In the genomic region with DNA sequence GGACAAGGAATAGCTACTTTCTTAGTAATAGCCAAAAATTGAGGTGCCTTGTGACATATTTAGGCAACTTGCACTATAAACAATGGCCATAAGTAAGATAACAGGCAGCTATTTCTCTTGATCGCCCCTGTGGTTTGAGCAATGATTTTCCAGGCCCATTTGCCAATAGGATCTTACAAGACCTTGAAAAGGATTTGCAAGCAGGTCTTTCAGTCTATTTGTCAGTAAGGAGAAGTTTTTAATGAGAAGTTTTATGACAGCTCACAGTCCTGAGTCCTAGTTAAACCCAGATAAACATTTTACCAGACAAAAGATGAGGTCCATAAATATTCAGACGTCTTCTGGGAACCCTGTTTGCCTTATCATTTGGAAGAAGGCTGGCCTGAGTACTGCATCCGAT, we compare ENCODE assay signal across 28 cellular contexts.
"Had no signal": no experiment of that assay in that cellular context is flagged by ENCODE, and none has a peak within 500 bp of the region (broad histone marks: within the 10 kb centered on the region; RNA-seq: fewer than 3 reads in every experiment).

No MANE protein-coding gene starts in this region.

- H3K4me3 Mint-ChIP-seq: activated B cell treated with CpG ODN at 0.5 μM for 24 hours; activated CD4-positive, alpha-beta T cell treated with anti-CD3 and anti-CD28 coated beads, Interleukin-2, amount 10 ng/mL, durations not matched to agents 24 days and 14 days; activated naive CD8-positive, alpha-beta T cell treated with anti-CD3 and anti-CD28 coated beads, Interleukin-2, amount 50 U/mL, for 24 hours; activated T-cell treated with anti-CD3 and anti-CD28 coated beads, Interleukin-2, amount 50 U/mL, for 4 hours; T-cell had no signal

- H3K36me3 ChIP-seq: MG63 had no signal

- H3K27me3 Mint-ChIP-seq: activated B cell treated with CpG ODN at 0.5 μM for 24 hours; activated CD4-positive, alpha-beta T cell treated with anti-CD3 and anti-CD28 coated beads, Interleukin-2, amount 10 ng/mL, durations not matched to agents 24 days and 14 days had no signal

- H3K36me3 Mint-ChIP-seq: activated naive CD4-positive, alpha-beta T cell treated with anti-CD3 and anti-CD28 coated beads, Interleukin-2, amount 50 U/mL, for 72 hours; T-cell had no signal

- H3K4me1 Mint-ChIP-seq: activated B cell treated with CpG ODN at 0.5 μM for 24 hours; activated CD4-positive, alpha-beta T cell treated with anti-CD3 and anti-CD28 coated beads, Interleukin-2, amount 10 ng/mL, durations not matched to agents 24 days and 14 days; activated naive CD8-positive, alpha-beta T cell treated with anti-CD3 and anti-CD28 coated beads, Interleukin-2, amount 50 U/mL, for 24 hours; T-cell had no signal

- H3K9me3 ChIP-seq: MG63 had no signal

- ATAC-seq: activated naive CD4-positive, alpha-beta T cell treated with anti-CD3 and anti-CD28 coated beads, Interleukin-2, amount 50 U/mL, for 72 hours; activated naive CD8-positive, alpha-beta T cell treated with anti-CD3 and anti-CD28 coated beads, Interleukin-2, amount 50 U/mL, for 24 hours; activated T-cell treated with anti-CD3 and anti-CD28 coated beads, Interleukin-2, amount 50 U/mL, for 4 hours; Panc1; Right ventricle myocardium inferior; T-cell had no signal

- H3K9me3 Mint-ChIP-seq: activated B cell treated with CpG ODN at 0.5 μM for 24 hours; activated CD4-positive, alpha-beta T cell treated with anti-CD3 and anti-CD28 coated beads, Interleukin-2, amount 10 ng/mL, durations not matched to agents 24 days and 14 days; activated naive CD4-positive, alpha-beta T cell treated with anti-CD3 and anti-CD28 coated beads, Interleukin-2, amount 50 U/mL, for 72 hours; activated naive CD8-positive, alpha-beta T cell treated with anti-CD3 and anti-CD28 coated beads, Interleukin-2, amount 50 U/mL, for 24 hours; activated T-cell treated with anti-CD3 and anti-CD28 coated beads, Interleukin-2, amount 50 U/mL, for 4 hours; T-cell had no signal

- DNase-seq: activated B cell treated with CpG ODN at 0.5 μM for 24 hours; activated CD4-positive, alpha-beta T cell treated with anti-CD3 and anti-CD28 coated beads for 1 hour; activated CD4-positive, alpha-beta T cell treated with anti-CD3 and anti-CD28 coated beads, Interleukin-2, amount 10 ng/mL, durations not matched to agents 24 days and 14 days; activated CD4-positive, alpha-beta T cell treated with anti-CD3 and anti-CD28 coated beads, Interleukin-2, amount 50 U/mL, for 48 hours; activated effector memory CD4-positive, alpha-beta T cell treated with anti-CD3 and anti-CD28 coated beads, Interleukin-2, amount 50 U/mL, for 16 hours; activated naive CD4-positive, alpha-beta T cell treated with Interleukin-2 at 50 U/mL for 16 hours; activated naive CD8-positive, alpha-beta T cell treated with anti-CD3 and anti-CD28 coated beads, Interleukin-2, amount 50 U/mL, for 24 hours; activated T-cell treated with anti-CD3 and anti-CD28 coated beads, Interleukin-2, amount 50 U/mL, for 4 hours; amygdala; MG63; MV-4-11; NCI-H1092 treated with DMSO at 0.1 percent for 48 hours; NCI-H1417 treated with DMSO at 0.1 percent for 48 hours; NCI-H1694; NCI-H2029; NCI-H2107; NCI-H2171 treated with DMSO at 0.1 percent for 48 hours; NCI-H226; NCI-H526; NCI-H82; RPMI8226; T-cell; T-helper 2 cell; T1000 had no signal

- H3K27me3 ChIP-seq: MG63 had no signal

- H3K27ac Mint-ChIP-seq: activated B cell treated with CpG ODN at 0.5 μM for 24 hours; activated CD4-positive, alpha-beta T cell treated with anti-CD3 and anti-CD28 coated beads, Interleukin-2, amount 10 ng/mL, durations not matched to agents 24 days and 14 days; activated naive CD4-positive, alpha-beta T cell treated with anti-CD3 and anti-CD28 coated beads, Interleukin-2, amount 50 U/mL, for 72 hours; activated naive CD8-positive, alpha-beta T cell treated with anti-CD3 and anti-CD28 coated beads, Interleukin-2, amount 50 U/mL, for 24 hours; T-cell had no signal

- H3K4me3 ChIP-seq: MG63, SK-N-MC had no signal

- H3K27ac ChIP-seq: SK-N-MC had no signal
